ENCODE assay signal across 12 cellular contexts in genomic region chr9:79955300-79955699, GRCh38.
A peak's percentile ranks its signal among the peaks of the same experiment; 100 is the strongest.
DNase-seq lines count a peak whose midpoint lies in the region; ATAC-seq and TF ChIP-seq lines count a peak whose summit lies in the region.
"Had no signal": no experiment of that assay in that cellular context is flagged by ENCODE, and none has a peak within 500 bp of the region (broad histone marks: within the 10 kb centered on the region; RNA-seq: fewer than 3 reads in every experiment).

No MANE protein-coding gene starts in this region.

- H3K9me3 ChIP-seq in left ventricle myocardium inferior (replicated peaks) (no peaks in the 10 kb centered on the region), right cardiac atrium (ENCODE audit: control insufficient read depth, low read length) (no peaks in the 10 kb centered on the region)

- H3K4me1 ChIP-seq in left ventricle myocardium inferior, result no peaks in the 10 kb centered on the region
- no peaks in the 10 kb centered on the region for H3K4me1 ChIP-seq in right cardiac atrium (ENCODE audit: control insufficient read depth, insufficient read depth, low read length)

- H3K9me3 Mint-ChIP-seq in stimulated activated naive CD8-positive, alpha-beta T cell treated with anti-CD3 and anti-CD28 coated beads, Interleukin-15, amount 100 ng/mL, for 72 hours, result peaks cover 10 to 12% of the 10 kb centered on the region in 2 donors

- H3K27ac Mint-ChIP-seq in stimulated activated naive CD8-positive, alpha-beta T cell treated with anti-CD3 and anti-CD28 coated beads, Interleukin-15, amount 100 ng/mL, for 72 hours, result no peak overlapping the region
- H3K27ac Mint-ChIP-seq: brain had no signal

- ATAC-seq in right cardiac atrium (no peak), HG03159 (IDR thresholded peaks at IDR 0.05; ENCODE audit: unreplicated experiment) (no peak), sciatic nerve (no peak)
- ATAC-seq in stimulated activated naive CD8-positive, alpha-beta T cell treated with anti-CD3 and anti-CD28 coated beads, Interleukin-15, amount 100 ng/mL, for 72 hours, result no peak

- 72% methylated on average over 3 of the region's 3 CpGs for WGBS in right cardiac atrium

- H3K27ac ChIP-seq in left ventricle myocardium inferior (replicated peaks) (no peak overlapping the region), right cardiac atrium (ENCODE audit: low read length) (no peak overlapping the region)

- TF ChIP-seq CTCF in left ventricle myocardium inferior (IDR thresholded peaks at IDR 0.05; ENCODE audit: borderline replicate concordance) (peak; percentile 54), choroid plexus epithelial cell (conservative IDR thresholded peaks at IDR 0.05; ENCODE audit: low read depth, low read length) (peak; percentile 57)

- no peak overlapping the region for H3K4me3 ChIP-seq in left ventricle myocardium inferior
- H3K4me3 ChIP-seq in right cardiac atrium (ENCODE audit: low read length), result no peak overlapping the region
- no peak overlapping the region for H3K4me3 ChIP-seq in choroid plexus epithelial cell (ENCODE audit: low read depth, low read length)

- intact Hi-C loops in left ventricle myocardium inferior (cut with micrococcal nuclease), result no loop called here
- intact Hi-C loops in right cardiac atrium (cut with DNase I), result no loop called here
- intact Hi-C loops in sciatic nerve (cut with DNase I), result no loop called here

- H3K27me3 ChIP-seq in left ventricle myocardium inferior (ENCODE audit: low read depth) (peaks cover 12% of the 10 kb centered on the region), right cardiac atrium (ENCODE audit: control insufficient read depth, insufficient read depth) (no peaks in the 10 kb centered on the region)

- H3K4me1 Mint-ChIP-seq in stimulated activated naive CD8-positive, alpha-beta T cell treated with anti-CD3 and anti-CD28 coated beads, Interleukin-15, amount 100 ng/mL, for 72 hours, result no peaks in the 10 kb centered on the region
- H3K4me1 Mint-ChIP-seq: brain had no signal

- H3K27me3 Mint-ChIP-seq in stimulated activated naive CD8-positive, alpha-beta T cell treated with anti-CD3 and anti-CD28 coated beads, Interleukin-15, amount 100 ng/mL, for 72 hours, result no peaks in the 10 kb centered on the region

- no peaks in the 10 kb centered on the region for H3K36me3 ChIP-seq in left ventricle myocardium inferior

- no peak overlapping the region for H3K4me3 Mint-ChIP-seq in stimulated activated naive CD8-positive, alpha-beta T cell treated with anti-CD3 and anti-CD28 coated beads, Interleukin-15, amount 100 ng/mL, for 72 hours
- H3K4me3 Mint-ChIP-seq: brain had no signal

- in situ Hi-C loops in KBM-7 (cut with MboI; ENCODE audit: low pct_unique_long_range_greater_than_20kb, low sequenced_read_pairs), result no loop called here

- DNase-seq in left ventricle myocardium inferior, result no peak
- no peak for DNase-seq in right cardiac atrium
- peak; percentile 24 for DNase-seq in KBM-7
- DNase-seq in choroid plexus epithelial cell (ENCODE audit: low read depth), result no peak
- DNase-seq in stimulated activated naive CD8-positive, alpha-beta T cell treated with anti-CD3 and anti-CD28 coated beads, Interleukin-15, amount 100 ng/mL, for 72 hours, result peak; percentile 3 to 10
- no peak for DNase-seq in sciatic nerve (ENCODE audit: low spot score)
- no peak for DNase-seq in ureter (ENCODE audit: low spot score)
- DNase-seq: COR-L47, NCI-H2029, Right ventricle myocardium superior had no signal

Comparison
In these comparisons a context has a peak if more than half of its experiments do, and no peak if none do; other contexts are left out.
1. DNase-seq: peak in KBM-7 (single experiment) and stimulated activated naive CD8-positive, alpha-beta T cell treated with anti-CD3 and anti-CD28 coated beads, Interleukin-15, amount 100 ng/mL, for 72 hours (2 of 2); none in left ventricle myocardium inferior (single experiment), right cardiac atrium (0 of 3), choroid plexus epithelial cell (single experiment), sciatic nerve (single experiment) and ureter (single experiment).